ENCODE assay signal across 2 cellular contexts in the genomic region with DNA sequence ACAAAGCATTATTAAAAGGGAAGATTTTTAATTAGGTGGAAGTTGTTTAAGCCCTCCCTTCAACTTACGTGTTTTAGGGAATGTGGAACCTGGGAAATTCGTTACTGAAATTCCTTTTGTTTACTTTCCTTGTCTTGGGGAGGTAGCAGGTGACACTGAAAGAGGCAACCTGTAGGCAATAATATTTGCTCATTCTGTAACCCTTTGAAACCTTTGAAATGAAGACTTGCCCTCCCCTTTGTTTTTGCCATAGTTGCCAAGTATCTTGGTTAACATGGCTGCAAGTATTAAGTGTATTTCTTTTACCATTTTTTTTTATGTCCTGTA.
TF ChIP-seq lines count a peak whose summit lies in the region.

No MANE protein-coding gene starts in this region.

TF ChIP-seq in SK-N-SH, 30 proteins besides CTCF, POLR2A, EP300 and RAD21 (continued from another document):
- TF ChIP-seq, protein P1, sequence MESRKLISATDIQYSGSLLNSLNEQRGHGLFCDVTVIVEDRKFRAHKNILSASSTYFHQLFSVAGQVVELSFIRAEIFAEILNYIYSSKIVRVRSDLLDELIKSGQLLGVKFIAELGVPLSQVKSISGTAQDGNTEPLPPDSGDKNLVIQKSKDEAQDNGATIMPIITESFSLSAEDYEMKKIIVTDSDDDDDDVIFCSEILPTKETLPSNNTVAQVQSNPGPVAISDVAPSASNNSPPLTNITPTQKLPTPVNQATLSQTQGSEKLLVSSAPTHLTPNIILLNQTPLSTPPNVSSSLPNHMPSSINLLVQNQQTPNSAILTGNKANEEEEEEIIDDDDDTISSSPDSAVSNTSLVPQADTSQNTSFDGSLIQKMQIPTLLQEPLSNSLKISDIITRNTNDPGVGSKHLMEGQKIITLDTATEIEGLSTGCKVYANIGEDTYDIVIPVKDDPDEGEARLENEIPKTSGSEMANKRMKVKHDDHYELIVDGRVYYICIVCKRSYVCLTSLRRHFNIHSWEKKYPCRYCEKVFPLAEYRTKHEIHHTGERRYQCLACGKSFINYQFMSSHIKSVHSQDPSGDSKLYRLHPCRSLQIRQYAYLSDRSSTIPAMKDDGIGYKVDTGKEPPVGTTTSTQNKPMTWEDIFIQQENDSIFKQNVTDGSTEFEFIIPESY (IDR thresholded peaks at IDR 0.05; ENCODE audit: borderline replicate concordance, low read depth), result no peak
- TF ChIP-seq, protein P2, sequence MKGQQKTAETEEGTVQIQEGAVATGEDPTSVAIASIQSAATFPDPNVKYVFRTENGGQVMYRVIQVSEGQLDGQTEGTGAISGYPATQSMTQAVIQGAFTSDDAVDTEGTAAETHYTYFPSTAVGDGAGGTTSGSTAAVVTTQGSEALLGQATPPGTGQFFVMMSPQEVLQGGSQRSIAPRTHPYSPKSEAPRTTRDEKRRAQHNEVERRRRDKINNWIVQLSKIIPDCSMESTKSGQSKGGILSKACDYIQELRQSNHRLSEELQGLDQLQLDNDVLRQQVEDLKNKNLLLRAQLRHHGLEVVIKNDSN (IDR thresholded peaks at IDR 0.05; ENCODE audit: borderline replicate concordance, low read depth), result no peak
- TF ChIP-seq, protein P3, sequence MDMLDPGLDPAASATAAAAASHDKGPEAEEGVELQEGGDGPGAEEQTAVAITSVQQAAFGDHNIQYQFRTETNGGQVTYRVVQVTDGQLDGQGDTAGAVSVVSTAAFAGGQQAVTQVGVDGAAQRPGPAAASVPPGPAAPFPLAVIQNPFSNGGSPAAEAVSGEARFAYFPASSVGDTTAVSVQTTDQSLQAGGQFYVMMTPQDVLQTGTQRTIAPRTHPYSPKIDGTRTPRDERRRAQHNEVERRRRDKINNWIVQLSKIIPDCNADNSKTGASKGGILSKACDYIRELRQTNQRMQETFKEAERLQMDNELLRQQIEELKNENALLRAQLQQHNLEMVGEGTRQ (IDR thresholded peaks at IDR 0.05; ENCODE audit: borderline replicate concordance, low read depth, low read length), result no peak
- TF ChIP-seq GATA2 (CRISPR knock-in tag; IDR thresholded peaks at IDR 0.05) (no peak), MEF2A (IDR thresholded peaks at IDR 0.05; ENCODE audit: borderline replicate concordance, low read depth) (no peak), NRF1 (IDR thresholded peaks at IDR 0.05; ENCODE audit: low read depth, low read length) (no peak), FOXJ3 (CRISPR knock-in tag; IDR thresholded peaks at IDR 0.05) (no peak), NFIC (IDR thresholded peaks at IDR 0.05; ENCODE audit: borderline replicate concordance) (no peak), TCF12 (IDR thresholded peaks at IDR 0.05) (no peak)
- TF ChIP-seq, protein P4, sequence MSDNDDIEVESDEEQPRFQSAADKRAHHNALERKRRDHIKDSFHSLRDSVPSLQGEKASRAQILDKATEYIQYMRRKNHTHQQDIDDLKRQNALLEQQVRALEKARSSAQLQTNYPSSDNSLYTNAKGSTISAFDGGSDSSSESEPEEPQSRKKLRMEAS (IDR thresholded peaks at IDR 0.05; ENCODE audit: low read depth), result no peak
- TF ChIP-seq, protein P5, sequence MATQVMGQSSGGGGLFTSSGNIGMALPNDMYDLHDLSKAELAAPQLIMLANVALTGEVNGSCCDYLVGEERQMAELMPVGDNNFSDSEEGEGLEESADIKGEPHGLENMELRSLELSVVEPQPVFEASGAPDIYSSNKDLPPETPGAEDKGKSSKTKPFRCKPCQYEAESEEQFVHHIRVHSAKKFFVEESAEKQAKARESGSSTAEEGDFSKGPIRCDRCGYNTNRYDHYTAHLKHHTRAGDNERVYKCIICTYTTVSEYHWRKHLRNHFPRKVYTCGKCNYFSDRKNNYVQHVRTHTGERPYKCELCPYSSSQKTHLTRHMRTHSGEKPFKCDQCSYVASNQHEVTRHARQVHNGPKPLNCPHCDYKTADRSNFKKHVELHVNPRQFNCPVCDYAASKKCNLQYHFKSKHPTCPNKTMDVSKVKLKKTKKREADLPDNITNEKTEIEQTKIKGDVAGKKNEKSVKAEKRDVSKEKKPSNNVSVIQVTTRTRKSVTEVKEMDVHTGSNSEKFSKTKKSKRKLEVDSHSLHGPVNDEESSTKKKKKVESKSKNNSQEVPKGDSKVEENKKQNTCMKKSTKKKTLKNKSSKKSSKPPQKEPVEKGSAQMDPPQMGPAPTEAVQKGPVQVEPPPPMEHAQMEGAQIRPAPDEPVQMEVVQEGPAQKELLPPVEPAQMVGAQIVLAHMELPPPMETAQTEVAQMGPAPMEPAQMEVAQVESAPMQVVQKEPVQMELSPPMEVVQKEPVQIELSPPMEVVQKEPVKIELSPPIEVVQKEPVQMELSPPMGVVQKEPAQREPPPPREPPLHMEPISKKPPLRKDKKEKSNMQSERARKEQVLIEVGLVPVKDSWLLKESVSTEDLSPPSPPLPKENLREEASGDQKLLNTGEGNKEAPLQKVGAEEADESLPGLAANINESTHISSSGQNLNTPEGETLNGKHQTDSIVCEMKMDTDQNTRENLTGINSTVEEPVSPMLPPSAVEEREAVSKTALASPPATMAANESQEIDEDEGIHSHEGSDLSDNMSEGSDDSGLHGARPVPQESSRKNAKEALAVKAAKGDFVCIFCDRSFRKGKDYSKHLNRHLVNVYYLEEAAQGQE (IDR thresholded peaks at IDR 0.05; ENCODE audit: low read depth, low read length), result no peak
- TF ChIP-seq, protein P6, sequence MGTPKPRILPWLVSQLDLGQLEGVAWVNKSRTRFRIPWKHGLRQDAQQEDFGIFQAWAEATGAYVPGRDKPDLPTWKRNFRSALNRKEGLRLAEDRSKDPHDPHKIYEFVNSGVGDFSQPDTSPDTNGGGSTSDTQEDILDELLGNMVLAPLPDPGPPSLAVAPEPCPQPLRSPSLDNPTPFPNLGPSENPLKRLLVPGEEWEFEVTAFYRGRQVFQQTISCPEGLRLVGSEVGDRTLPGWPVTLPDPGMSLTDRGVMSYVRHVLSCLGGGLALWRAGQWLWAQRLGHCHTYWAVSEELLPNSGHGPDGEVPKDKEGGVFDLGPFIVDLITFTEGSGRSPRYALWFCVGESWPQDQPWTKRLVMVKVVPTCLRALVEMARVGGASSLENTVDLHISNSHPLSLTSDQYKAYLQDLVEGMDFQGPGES (IDR thresholded peaks at IDR 0.05; ENCODE audit: low read depth, low read length), result no peak

TF ChIP-seq in SK-N-SH treated with all-trans-retinoic acid at 6 μM for 48 hours, 23 proteins besides CTCF, POLR2A, EP300 and RAD21 (continued from another document):
- TF ChIP-seq PPARA (CRISPR knock-in tag; IDR thresholded peaks at IDR 0.05; ENCODE audit: borderline replicate concordance), result no peak
- no peak for TF ChIP-seq ZNF565 (CRISPR knock-in tag; conservative IDR thresholded peaks at IDR 0.05; ENCODE audit: low read depth)
- no peak for TF ChIP-seq ISL1 (CRISPR knock-in tag; IDR thresholded peaks at IDR 0.05)
- TF ChIP-seq, protein P7, sequence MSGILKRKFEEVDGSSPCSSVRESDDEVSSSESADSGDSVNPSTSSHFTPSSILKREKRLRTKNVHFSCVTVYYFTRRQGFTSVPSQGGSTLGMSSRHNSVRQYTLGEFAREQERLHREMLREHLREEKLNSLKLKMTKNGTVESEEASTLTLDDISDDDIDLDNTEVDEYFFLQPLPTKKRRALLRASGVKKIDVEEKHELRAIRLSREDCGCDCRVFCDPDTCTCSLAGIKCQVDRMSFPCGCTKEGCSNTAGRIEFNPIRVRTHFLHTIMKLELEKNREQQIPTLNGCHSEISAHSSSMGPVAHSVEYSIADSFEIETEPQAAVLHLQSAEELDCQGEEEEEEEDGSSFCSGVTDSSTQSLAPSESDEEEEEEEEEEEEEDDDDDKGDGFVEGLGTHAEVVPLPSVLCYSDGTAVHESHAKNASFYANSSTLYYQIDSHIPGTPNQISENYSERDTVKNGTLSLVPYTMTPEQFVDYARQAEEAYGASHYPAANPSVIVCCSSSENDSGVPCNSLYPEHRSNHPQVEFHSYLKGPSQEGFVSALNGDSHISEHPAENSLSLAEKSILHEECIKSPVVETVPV (CRISPR knock-in tag; IDR thresholded peaks at IDR 0.05), result no peak
- TF ChIP-seq GLIS3 (CRISPR knock-in tag; IDR thresholded peaks at IDR 0.05), result no peak
- no peak for TF ChIP-seq RARB (CRISPR knock-in tag; IDR thresholded peaks at IDR 0.05)
